In the genomic region with DNA sequence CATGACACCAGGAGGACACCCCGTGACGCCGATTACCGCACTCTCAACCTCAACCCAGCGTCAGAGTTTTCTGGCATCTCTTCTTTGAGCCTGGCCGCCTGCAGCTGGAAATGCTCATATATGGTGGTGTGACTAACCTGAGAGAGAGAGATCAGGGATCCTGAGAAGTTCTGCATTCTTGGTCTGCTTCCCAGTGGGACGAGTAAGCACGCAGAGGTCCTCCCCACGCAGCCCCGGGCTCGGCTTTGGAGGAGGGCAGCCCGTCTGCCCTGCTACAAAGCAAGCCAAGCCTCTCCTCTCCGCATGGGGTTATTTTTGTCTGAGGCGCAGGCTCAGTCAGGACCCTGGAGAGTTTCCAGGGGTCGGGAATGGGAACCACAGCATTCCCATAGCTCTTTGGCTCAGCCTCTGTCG, we compare ENCODE assay signal across 10 cellular contexts. TPM values are rescaled to one million over a fixed set of nuclear protein-coding genes. Genes with fewer than 3 reads are reported as not detected.
DNase-seq lines count a peak whose midpoint lies in the region; ATAC-seq and TF ChIP-seq lines count a peak whose summit lies in the region.
"Had no signal": no experiment of that assay in that cellular context is flagged by ENCODE, and none has a peak within 500 bp of the region (broad histone marks: within the 10 kb centered on the region; RNA-seq: fewer than 3 reads in every experiment).

No MANE protein-coding gene starts in this region.

- TF ChIP-seq CTCF in heart right ventricle (IDR thresholded peaks at IDR 0.05) (no peak), psoas muscle (IDR thresholded peaks at IDR 0.05) (no peak)

- intact Hi-C loops in heart right ventricle (cut with DNase I) = no loop called here
- intact Hi-C loops in psoas muscle (cut with DNase I) = no loop called here

- H3K9me3 ChIP-seq in heart right ventricle = no peaks in the 10 kb centered on the region
- no peaks in the 10 kb centered on the region for H3K9me3 ChIP-seq in psoas muscle

- peak; percentile 72 to 93 (median 83) for ATAC-seq in heart right ventricle
- peak; percentile 60 to 75 (median 70) for ATAC-seq in psoas muscle

- H3K4me1 ChIP-seq in heart right ventricle (peaks cover 0 to 61% (median 43%) of the 10 kb centered on the region in 9 donors), psoas muscle (peaks cover 25% of the 10 kb centered on the region)
- H3K4me1 ChIP-seq: parathyroid adenoma had no signal

- peaks cover 0 to 6% (median 0%) of the 10 kb centered on the region in 7 donors for H3K27me3 ChIP-seq in heart right ventricle
- peaks cover 0 to 14% (median 0%) of the 10 kb centered on the region in 3 donors for H3K27me3 ChIP-seq in psoas muscle (ENCODE audit: insufficient read depth in 3 of 3, low read length in 2 of 3)

- peak overlapping the region; percentile 49 to 83 (median 75) for H3K27ac ChIP-seq in heart right ventricle
- H3K27ac ChIP-seq in psoas muscle = peak overlapping the region; percentile 57

- WGBS in heart right ventricle, 2 donors = 16% methylated on average over 16 of the region's 16 CpGs
- 7 to 16% (median 9%) methylated on average over 16 of the region's 16 CpGs for WGBS in psoas muscle, 3 donors

- DNase-seq in EH (ENCODE audit: low read depth) = peak; percentile 100
- DNase-seq in amniotic epithelial cell (ENCODE audit: low read depth) = peak; percentile 100
- peak; percentile 77 to 83 for DNase-seq in heart right ventricle
- peak; percentile 75 to 83 for DNase-seq in psoas muscle
- no peak for DNase-seq in hippocampal formation (lab: John Stamatoyannopoulos, UW)
- DNase-seq in NCI-H2196 (lab: John Stamatoyannopoulos, UW; ENCODE audit: unreplicated experiment) = no peak
- no peak for DNase-seq in NCI-H345 treated with DMSO at 0.1 percent for 48 hours (lab: John Stamatoyannopoulos, UW; ENCODE audit: unreplicated experiment)
- DNase-seq in activated CD4-positive, alpha-beta T cell treated with anti-CD3 and anti-CD28 coated beads for 4 hours = no peak
- DNase-seq: activated naive CD4-positive, alpha-beta T cell had no signal

- H3K4me3 ChIP-seq in heart right ventricle (peak overlapping the region in 5 of 10 donors; percentile 9 to 27 (median 15)), psoas muscle (no peak overlapping the region)

- H3K36me3 ChIP-seq in heart right ventricle = peaks cover 0 to 35% (median 0%) of the 10 kb centered on the region in 9 donors
- no peaks in the 10 kb centered on the region for H3K36me3 ChIP-seq in psoas muscle (ENCODE audit: insufficient read depth in 1 of 2, low read depth in 1 of 2)

RNA-seq across cellular contexts. Expression of a gene that starts 16.5 kb away (rescaled TPM):
- total RNA-seq in heart right ventricle = 10 to 100 TPM in 7 of 10 donors, 1 to 10 TPM in 3; 7.9 to 48.1 (median 15.2) TPM
- 10 to 100 TPM; 13.2 to 25.0 TPM for polyA plus RNA-seq in heart right ventricle
- total RNA-seq in psoas muscle = 10 to 100 TPM; 10.2 to 28.6 (median 20.4) TPM
- polyA plus RNA-seq in psoas muscle = 10 to 100 TPM in 1 of 3 donors, 1 to 10 TPM in 2; 7.1 to 11.5 (median 7.5) TPM

Comparison
In these comparisons a context has a peak if more than half of its experiments do, and no peak if none do; other contexts are left out.
1. DNase-seq: peak in EH (single experiment), amniotic epithelial cell (single experiment), heart right ventricle (2 of 2) and psoas muscle (2 of 2); none in hippocampal formation (0 of 2), NCI-H2196 (single experiment), NCI-H345 treated with DMSO at 0.1 percent for 48 hours (single experiment) and activated CD4-positive, alpha-beta T cell treated with anti-CD3 and anti-CD28 coated beads for 4 hours (0 of 2).